Comparison of ENCODE assay signal across 8 cellular contexts in genomic region chr7:129053938-129054437, GRCh38. TPM values are rescaled to one million over a fixed set of nuclear protein-coding genes. Genes with fewer than 3 reads are reported as not detected.
DNase-seq lines count a peak whose midpoint lies in the region; ATAC-seq, FAIRE-seq and TF ChIP-seq lines count a peak whose summit lies in the region.

No MANE protein-coding gene starts in this region.

- TF ChIP-seq POLR2A in H54 (IDR thresholded peaks at IDR 0.05; ENCODE audit: low read depth, low read length), result no peak

- peaks cover 5% of the 10 kb centered on the region; the same call in 1 of the 2 replicates for H3K27me3 ChIP-seq in ACC112 (ENCODE audit: insufficient read depth, low read length)

- ATAC-seq in HG03521 (IDR thresholded peaks at IDR 0.05; ENCODE audit: unreplicated experiment) (no peak), GM18873 (IDR thresholded peaks at IDR 0.05; ENCODE audit: low FRiP score, unreplicated experiment) (no peak)

- H3K27ac ChIP-seq in ACC112 (ENCODE audit: low read depth, low read length), result peak overlapping the region; percentile 89
- peak overlapping the region in 20 of 21 experiments; percentile 92 to 100 (median 98) for H3K27ac ChIP-seq in skin epidermis

- H3K4me1 ChIP-seq in ACC112 (ENCODE audit: control insufficient read depth, insufficient read depth, low read length, unreplicated experiment), result peaks cover 7% of the 10 kb centered on the region

- no peak for FAIRE-seq in H54 (lab: Jason Lieb, UNC)

- H3K36me3 Mint-ChIP-seq in activated CD4-positive, alpha-beta memory T cell treated with anti-CD3 and anti-CD28 coated beads for 36 hours, result peaks cover 17% of the 10 kb centered on the region

- H3K4me3 Mint-ChIP-seq in activated CD4-positive, alpha-beta memory T cell treated with anti-CD3 and anti-CD28 coated beads for 36 hours, result peak overlapping the region; percentile 97

- H2AFZ ChIP-seq in ACC112 (ENCODE audit: low read length, unreplicated experiment), result peak overlapping the region; percentile 86

- H3K4me3 ChIP-seq in ACC112 (ENCODE audit: low read depth, low read length) (peak overlapping the region; percentile 99), skin epidermis (peak overlapping the region; percentile 64 to 96 (median 79))

- CTCF ChIA-PET in activated CD4-positive, alpha-beta memory T cell treated with anti-CD3 and anti-CD28 coated beads for 36 hours (lab: Charles Lee), result interaction anchor here (0.6 to 2.1 kb wide), 6 partner anchors 11 to 165 kb away, joined by 3 to 10 read pairs (median 3); no protein-coding TSS in a partner anchor

- DNase-seq in H54 (ENCODE audit: insufficient read length, low spot score), result peak; percentile 14
- no peak for DNase-seq in activated CD4-positive, alpha-beta memory T cell treated with anti-CD3 and anti-CD28 coated beads for 36 hours
- peak; percentile 21 for DNase-seq in hepatic stellate cell (ENCODE audit: low spot score)
- no peak for DNase-seq in NCI-H2171 (lab: John Stamatoyannopoulos, UW)

- H3K4me1 Mint-ChIP-seq in activated CD4-positive, alpha-beta memory T cell treated with anti-CD3 and anti-CD28 coated beads for 36 hours (ENCODE audit: low read depth), result peaks cover 33% of the 10 kb centered on the region

- peaks cover 51% of the 10 kb centered on the region for H3K79me2 ChIP-seq in ACC112 (ENCODE audit: control insufficient read depth, insufficient read depth, low read length, unreplicated experiment)

- peak overlapping the region; percentile 98 for H3K27ac Mint-ChIP-seq in activated CD4-positive, alpha-beta memory T cell treated with anti-CD3 and anti-CD28 coated beads for 36 hours

- peaks cover 3% of the 10 kb centered on the region for H3K27me3 Mint-ChIP-seq in activated CD4-positive, alpha-beta memory T cell treated with anti-CD3 and anti-CD28 coated beads for 36 hours

- no peaks in the 10 kb centered on the region for H3K9me3 Mint-ChIP-seq in activated CD4-positive, alpha-beta memory T cell treated with anti-CD3 and anti-CD28 coated beads for 36 hours

- POLR2A ChIA-PET in activated CD4-positive, alpha-beta memory T cell treated with anti-CD3 and anti-CD28 coated beads for 36 hours (lab: Charles Lee), result interaction anchor here (0.7 to 2.5 kb wide), 9 partner anchors 12 to 171 kb away, joined by 3 to 16 read pairs (median 4); partner anchors contain the start of gene AHCYL2

- peaks cover 3% of the 10 kb centered on the region; the same call in 1 of the 2 replicates for H3K36me3 ChIP-seq in ACC112 (ENCODE audit: insufficient read depth, low read length)

- intact Hi-C loops in activated CD4-positive, alpha-beta memory T cell treated with anti-CD3 and anti-CD28 coated beads for 36 hours (cut with micrococcal nuclease), result loop anchor here (1.0 to 10.0 kb wide), 4 partner anchors 10 to 119 kb away; partner anchors contain the start of gene IRF5

RNA-seq across cellular contexts. Expression of gene TNPO3, which starts 0.9 kb away (rescaled TPM):
- total RNA-seq in activated CD4-positive, alpha-beta memory T cell treated with anti-CD3 and anti-CD28 coated beads for 36 hours, result 10 to 100 TPM; 53.4 to 54.5 TPM

Comparison
In these comparisons a context has a peak if more than half of its experiments do, and no peak if none do; other contexts are left out.
1. DNase-seq: peak in H54 (single experiment) and hepatic stellate cell (single experiment); none in activated CD4-positive, alpha-beta memory T cell treated with anti-CD3 and anti-CD28 coated beads for 36 hours (single experiment) and NCI-H2171 (single experiment).